Comparison of ENCODE assay signal across 8 cellular contexts in genomic region chr7:149414745-149415390, GRCh38. TPM values are rescaled to one million over a fixed set of nuclear protein-coding genes. Genes with fewer than 3 reads are reported as not detected.
DNase-seq lines count a peak whose midpoint lies in the region; ATAC-seq and TF ChIP-seq lines count a peak whose summit lies in the region.

No MANE protein-coding gene starts in this region.

- peaks cover 0 to 5% (median 0%) of the 10 kb centered on the region in 7 donors for H3K9me3 Mint-ChIP-seq in CD4-positive, CD25-positive, alpha-beta regulatory T cell
- peaks cover 3% of the 10 kb centered on the region for H3K9me3 Mint-ChIP-seq in endodermal cell
- H3K9me3 Mint-ChIP-seq in mesothelial cell of epicardium, result peaks cover 13% of the 10 kb centered on the region

- no peak overlapping the region for H3K9ac ChIP-seq in endodermal cell (ENCODE audit: extremely low read depth, low read length, poor library complexity, severe bottlenecking)

- no peaks in the 10 kb centered on the region for H3K9me3 ChIP-seq in CD4-positive, CD25-positive, alpha-beta regulatory T cell (ENCODE audit: control insufficient read depth in 2 of 2, low read length in 2 of 2)
- no peaks in the 10 kb centered on the region for H3K9me3 ChIP-seq in endodermal cell (ENCODE audit: control insufficient read depth, low read length)

- peak overlapping the region in 2 of 3 donors; percentile 51 to 89 for H3K27ac Mint-ChIP-seq in CD4-positive, CD25-positive, alpha-beta regulatory T cell
- H3K27ac Mint-ChIP-seq in endodermal cell (peak overlapping the region; percentile 52), mesothelial cell of epicardium (peak overlapping the region; percentile 44)

- peak overlapping the region; percentile 6 to 82 (median 76) for H3K4me3 Mint-ChIP-seq in CD4-positive, CD25-positive, alpha-beta regulatory T cell
- H3K4me3 Mint-ChIP-seq in endodermal cell (peak overlapping the region; percentile 68), mesothelial cell of epicardium (peak overlapping the region; percentile 67)

- H3K27ac ChIP-seq in CD4-positive, CD25-positive, alpha-beta regulatory T cell (ENCODE audit: insufficient read depth, low read length, poor library complexity, severe bottlenecking), result no peak overlapping the region
- no peak overlapping the region for H3K27ac ChIP-seq in endodermal cell (ENCODE audit: low read depth, low read length)

- peaks cover 5% of the 10 kb centered on the region for H3K4me1 ChIP-seq in CD4-positive, CD25-positive, alpha-beta regulatory T cell (ENCODE audit: control insufficient read depth, insufficient read depth, low read length, poor library complexity, severe bottlenecking)
- no peaks in the 10 kb centered on the region for H3K4me1 ChIP-seq in endodermal cell (ENCODE audit: control insufficient read depth, insufficient read depth, low read length)

- no peak overlapping the region for H3K4me3 ChIP-seq in CD4-positive, CD25-positive, alpha-beta regulatory T cell (ENCODE audit: low read depth, low read length)
- H3K4me3 ChIP-seq in endodermal cell (ENCODE audit: low read length), result peak overlapping the region; percentile 70

- H3K4me1 Mint-ChIP-seq in CD4-positive, CD25-positive, alpha-beta regulatory T cell, result peaks cover 0 to 15% (median 3%) of the 10 kb centered on the region in 4 donors
- peaks cover 4% of the 10 kb centered on the region for H3K4me1 Mint-ChIP-seq in endodermal cell
- H3K4me1 Mint-ChIP-seq in mesothelial cell of epicardium, result peaks cover 11% of the 10 kb centered on the region

- H3K36me3 Mint-ChIP-seq in CD4-positive, CD25-positive, alpha-beta regulatory T cell, result no peaks in the 10 kb centered on the region
- H3K36me3 Mint-ChIP-seq in endodermal cell (ENCODE audit: low read depth) (no peaks in the 10 kb centered on the region), mesothelial cell of epicardium (no peaks in the 10 kb centered on the region)

- H3K27me3 Mint-ChIP-seq in CD4-positive, CD25-positive, alpha-beta regulatory T cell, result peaks cover 35% of the 10 kb centered on the region
- H3K27me3 Mint-ChIP-seq in endodermal cell (ENCODE audit: insufficient read depth), result peaks cover 11% of the 10 kb centered on the region
- peaks cover 20% of the 10 kb centered on the region for H3K27me3 Mint-ChIP-seq in mesothelial cell of epicardium (ENCODE audit: low read depth)

- peak; percentile 53 to 65 for ATAC-seq in CD4-positive, CD25-positive, alpha-beta regulatory T cell (ENCODE audit: low read depth in 2 of 2)
- ATAC-seq in HG03025 (IDR thresholded peaks at IDR 0.05; ENCODE audit: low FRiP score, unreplicated experiment) (no peak), GM18498 (IDR thresholded peaks at IDR 0.05; ENCODE audit: unreplicated experiment) (no peak)

- DNase-seq in CD4-positive, CD25-positive, alpha-beta regulatory T cell, result peak; percentile 18 to 49 (median 42)
- peak; percentile 39 for DNase-seq in activated CD4-positive, alpha-beta T cell treated with anti-CD3 and anti-CD28 coated beads, Interleukin-2, amount 50 U/mL, for 1 hour
- DNase-seq in endodermal cell (peak; percentile 96), mesothelial cell of epicardium (ENCODE audit: low spot score in 2 of 2, unreplicated experiment in 2 of 2) (peak in 1 of 2 experiments; percentile 80), SW 1271 (lab: John Stamatoyannopoulos, UW) (no peak)
- peak; percentile 43 for DNase-seq in stimulated activated CD8-positive, alpha-beta memory T cell treated with anti-CD3 and anti-CD28 coated beads, Interleukin-7, amount 100 ng/mL, for 24 hours (ENCODE audit: low read depth)

- WGBS in endodermal cell (ENCODE audit: insufficient coverage in 1 of 2, insufficient read length in 1 of 2), 2 experiments, result 4% methylated on average over 16 to 36 of the region's 36 CpGs

- TF ChIP-seq CTCF in endodermal cell (conservative IDR thresholded peaks at IDR 0.05) (no peak), mesothelial cell of epicardium (IDR thresholded peaks at IDR 0.05; ENCODE audit: unreplicated experiment) (no peak)

- H3K27me3 ChIP-seq in CD4-positive, CD25-positive, alpha-beta regulatory T cell (ENCODE audit: control insufficient read depth, insufficient read depth, low read length), result peaks cover 7% of the 10 kb centered on the region
- peaks cover 5% of the 10 kb centered on the region for H3K27me3 ChIP-seq in endodermal cell (ENCODE audit: control insufficient read depth, insufficient read depth, low read length, poor library complexity, severe bottlenecking)

- H3K36me3 ChIP-seq in CD4-positive, CD25-positive, alpha-beta regulatory T cell (ENCODE audit: control insufficient read depth, insufficient read depth, low read length), result no peaks in the 10 kb centered on the region
- no peaks in the 10 kb centered on the region for H3K36me3 ChIP-seq in endodermal cell (ENCODE audit: control insufficient read depth, insufficient read depth, low read length)

RNA-seq across cellular contexts. Expression of gene ZNF777, which starts 46.0 kb away (rescaled TPM):
- 13.4 TPM for total RNA-seq in CD4-positive, CD25-positive, alpha-beta regulatory T cell
- polyA plus RNA-seq in CD4-positive, CD25-positive, alpha-beta regulatory T cell, result 1 to 10 TPM in 2 of 4 donors, under 1 TPM in 2; 0.46 to 1.6 (median 1.2) TPM
- 10 to 100 TPM in 1 of 2 donors, 1 to 10 TPM in 1; 9.7 to 11.1 TPM for total RNA-seq in endodermal cell
- 14.3 TPM for polyA plus RNA-seq in endodermal cell (2013, experiment 1 of 2)
- polyA plus RNA-seq in endodermal cell (2013, experiment 2 of 2), result 13.7 TPM
- total RNA-seq in mesothelial cell of epicardium, result 18.5 to 20.0 TPM (median 18.9 TPM) in 3 replicates

Comparison
In these comparisons a context has a peak if more than half of its experiments do, and no peak if none do; other contexts are left out.
1. ATAC-seq: peak in CD4-positive, CD25-positive, alpha-beta regulatory T cell (2 of 2); none in HG03025 (single experiment) and GM18498 (single experiment).
2. DNase-seq: peak in CD4-positive, CD25-positive, alpha-beta regulatory T cell (3 of 3), activated CD4-positive, alpha-beta T cell treated with anti-CD3 and anti-CD28 coated beads, Interleukin-2, amount 50 U/mL, for 1 hour (single experiment), endodermal cell (single experiment) and stimulated activated CD8-positive, alpha-beta memory T cell treated with anti-CD3 and anti-CD28 coated beads, Interleukin-7, amount 100 ng/mL, for 24 hours (single experiment); none in SW 1271 (0 of 2).
3. Peak in every context shown above with its lines, with median percentiles within 50 percentile points of each other: H3K27ac Mint-ChIP-seq and H3K4me3 Mint-ChIP-seq.